Comparison of ENCODE assay signal across 1 cellular context in the genomic region with DNA sequence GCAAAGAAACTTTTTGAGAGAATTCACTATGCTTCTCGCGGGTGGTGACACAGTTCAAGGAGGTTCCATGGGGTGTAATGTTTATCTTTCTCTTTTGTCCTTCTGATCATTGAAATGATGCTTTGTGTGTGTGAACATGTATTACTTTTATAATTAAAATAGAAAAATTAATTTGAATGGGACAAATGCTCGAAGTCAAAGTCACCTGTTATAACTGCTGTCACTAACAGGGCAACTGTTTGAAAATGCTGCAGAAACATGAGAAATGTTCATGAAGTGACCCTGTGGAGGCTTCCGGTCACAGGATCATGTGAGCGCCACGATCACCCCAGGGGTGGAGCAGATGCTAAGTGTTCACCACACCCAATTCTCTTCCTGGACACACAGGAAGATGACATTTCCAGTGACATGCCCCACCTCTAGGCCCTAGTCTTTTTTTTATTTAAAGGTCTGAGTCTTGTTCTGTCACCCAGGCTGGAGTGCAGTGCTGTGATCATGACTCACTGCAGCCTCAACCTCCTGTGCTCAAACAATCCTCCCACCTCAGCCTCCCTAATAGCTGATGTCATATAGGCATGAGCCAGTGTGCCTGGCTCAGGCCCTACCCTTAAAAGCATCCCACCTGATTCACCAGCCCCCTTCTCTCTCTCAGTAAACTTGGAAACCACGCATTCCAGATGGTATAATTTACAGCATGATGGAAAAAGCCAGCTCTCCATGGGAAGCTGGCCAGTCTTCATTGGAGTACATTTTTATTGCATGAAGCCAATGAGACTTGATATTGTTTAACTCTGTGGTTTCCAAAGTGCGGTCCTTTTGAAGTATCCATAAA.
A peak's percentile ranks its signal among the peaks of the same experiment; 100 is the strongest.
TF ChIP-seq lines count a peak whose summit lies in the region.

No MANE protein-coding gene starts in this region.

TF ChIP-seq in K562, 482 proteins besides CTCF, POLR2A, EP300 and RAD21 (continued from another document):
- TF ChIP-seq, protein P1, sequence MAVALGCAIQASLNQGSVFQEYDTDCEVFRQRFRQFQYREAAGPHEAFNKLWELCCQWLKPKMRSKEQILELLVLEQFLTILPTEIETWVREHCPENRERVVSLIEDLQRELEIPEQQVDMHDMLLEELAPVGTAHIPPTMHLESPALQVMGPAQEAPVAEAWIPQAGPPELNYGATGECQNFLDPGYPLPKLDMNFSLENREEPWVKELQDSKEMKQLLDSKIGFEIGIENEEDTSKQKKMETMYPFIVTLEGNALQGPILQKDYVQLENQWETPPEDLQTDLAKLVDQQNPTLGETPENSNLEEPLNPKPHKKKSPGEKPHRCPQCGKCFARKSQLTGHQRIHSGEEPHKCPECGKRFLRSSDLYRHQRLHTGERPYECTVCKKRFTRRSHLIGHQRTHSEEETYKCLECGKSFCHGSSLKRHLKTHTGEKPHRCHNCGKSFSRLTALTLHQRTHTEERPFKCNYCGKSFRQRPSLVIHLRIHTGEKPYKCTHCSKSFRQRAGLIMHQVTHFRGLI (CRISPR knock-in tag; IDR thresholded peaks at IDR 0.05) = no peak
- 0 out of 2 replicates have a peak, but pooled peaks have one; percentile 5 for TF ChIP-seq ELF4 (CRISPR knock-in tag; IDR thresholded peaks at IDR 0.05)
- no peak for TF ChIP-seq NCOA6 (IDR thresholded peaks at IDR 0.05)
- TF ChIP-seq, protein P2, sequence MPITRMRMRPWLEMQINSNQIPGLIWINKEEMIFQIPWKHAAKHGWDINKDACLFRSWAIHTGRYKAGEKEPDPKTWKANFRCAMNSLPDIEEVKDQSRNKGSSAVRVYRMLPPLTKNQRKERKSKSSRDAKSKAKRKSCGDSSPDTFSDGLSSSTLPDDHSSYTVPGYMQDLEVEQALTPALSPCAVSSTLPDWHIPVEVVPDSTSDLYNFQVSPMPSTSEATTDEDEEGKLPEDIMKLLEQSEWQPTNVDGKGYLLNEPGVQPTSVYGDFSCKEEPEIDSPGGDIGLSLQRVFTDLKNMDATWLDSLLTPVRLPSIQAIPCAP (CRISPR knock-in tag; IDR thresholded peaks at IDR 0.05; ENCODE audit: borderline replicate concordance) = no peak
- TF ChIP-seq PTTG1 (tag; IDR thresholded peaks at IDR 0.05; ENCODE audit: low read depth) = no peak
- TF ChIP-seq FOSL1 (tag; conservative IDR thresholded peaks at IDR 0.05) = peak; percentile 97
- TF ChIP-seq MEIS2 (IDR thresholded peaks at IDR 0.05; ENCODE audit: partially characterized antibody) = peak; percentile 81
- peak; percentile 87; the same call in 1 of the 2 replicates for TF ChIP-seq NFATC3 (IDR thresholded peaks at IDR 0.05)
- no peak for TF ChIP-seq PHB2 (IDR thresholded peaks at IDR 0.05; ENCODE audit: low read depth)
- 0 out of 2 replicates have a peak, but pooled peaks have one; percentile 6 for TF ChIP-seq NFIC (IDR thresholded peaks at IDR 0.05)
- TF ChIP-seq ZNF175 (CRISPR knock-in tag; IDR thresholded peaks at IDR 0.05; ENCODE audit: low read depth) = no peak
- TF ChIP-seq SIX5 (IDR thresholded peaks at IDR 0.05; ENCODE audit: borderline replicate concordance in 1 of 2, insufficient read depth in 1 of 2, low read depth in 1 of 2, low read length in 2 of 2) = no peak
- TF ChIP-seq MCM7 (IDR thresholded peaks at IDR 0.05) = no peak
- TF ChIP-seq ZNF507 (tag; conservative IDR thresholded peaks at IDR 0.05) = no peak
- peak; percentile 96 for TF ChIP-seq ZNF384 (IDR thresholded peaks at IDR 0.05; ENCODE audit: low read depth, low read length)
- TF ChIP-seq ZC3H4 (CRISPR knock-in tag; IDR thresholded peaks at IDR 0.05; ENCODE audit: borderline replicate concordance) = no peak
- TF ChIP-seq, protein P3, sequence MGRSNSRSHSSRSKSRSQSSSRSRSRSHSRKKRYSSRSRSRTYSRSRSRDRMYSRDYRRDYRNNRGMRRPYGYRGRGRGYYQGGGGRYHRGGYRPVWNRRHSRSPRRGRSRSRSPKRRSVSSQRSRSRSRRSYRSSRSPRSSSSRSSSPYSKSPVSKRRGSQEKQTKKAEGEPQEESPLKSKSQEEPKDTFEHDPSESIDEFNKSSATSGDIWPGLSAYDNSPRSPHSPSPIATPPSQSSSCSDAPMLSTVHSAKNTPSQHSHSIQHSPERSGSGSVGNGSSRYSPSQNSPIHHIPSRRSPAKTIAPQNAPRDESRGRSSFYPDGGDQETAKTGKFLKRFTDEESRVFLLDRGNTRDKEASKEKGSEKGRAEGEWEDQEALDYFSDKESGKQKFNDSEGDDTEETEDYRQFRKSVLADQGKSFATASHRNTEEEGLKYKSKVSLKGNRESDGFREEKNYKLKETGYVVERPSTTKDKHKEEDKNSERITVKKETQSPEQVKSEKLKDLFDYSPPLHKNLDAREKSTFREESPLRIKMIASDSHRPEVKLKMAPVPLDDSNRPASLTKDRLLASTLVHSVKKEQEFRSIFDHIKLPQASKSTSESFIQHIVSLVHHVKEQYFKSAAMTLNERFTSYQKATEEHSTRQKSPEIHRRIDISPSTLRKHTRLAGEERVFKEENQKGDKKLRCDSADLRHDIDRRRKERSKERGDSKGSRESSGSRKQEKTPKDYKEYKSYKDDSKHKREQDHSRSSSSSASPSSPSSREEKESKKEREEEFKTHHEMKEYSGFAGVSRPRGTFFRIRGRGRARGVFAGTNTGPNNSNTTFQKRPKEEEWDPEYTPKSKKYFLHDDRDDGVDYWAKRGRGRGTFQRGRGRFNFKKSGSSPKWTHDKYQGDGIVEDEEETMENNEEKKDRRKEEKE (IDR thresholded peaks at IDR 0.05; ENCODE audit: borderline replicate concordance in 1 of 2, control insufficient read depth in 1 of 2, low read depth in 2 of 2, low read length in 1 of 2) = 0 out of 4 replicates have a peak, but pooled peaks of 1 of the 2 experiments have one; percentile 64
